ENCODE assay signal across 9 cellular contexts in the genomic region with DNA sequence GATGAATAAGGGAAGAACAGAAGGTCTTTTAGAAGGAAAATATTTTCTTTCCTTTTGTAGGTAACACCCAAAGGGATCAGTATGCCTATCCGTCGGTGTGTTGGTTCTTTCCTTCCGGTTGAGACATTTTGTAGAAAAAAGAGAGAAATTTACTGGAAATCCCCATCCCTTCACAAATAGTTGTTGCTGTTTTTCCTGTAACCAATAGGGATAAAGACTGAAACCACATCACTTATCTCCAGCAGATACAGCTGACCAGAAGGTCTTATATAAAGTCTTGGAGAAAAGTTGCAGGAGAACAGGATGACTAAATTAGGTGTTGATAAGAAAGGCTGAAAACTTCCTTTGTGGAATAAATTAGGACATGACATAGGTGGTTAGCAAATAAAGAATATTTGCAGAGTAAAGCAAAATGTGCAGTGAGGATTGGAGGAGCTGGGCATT. TPM values are rescaled to one million over a fixed set of nuclear protein-coding genes. Genes with fewer than 3 reads are reported as not detected.
A peak's percentile ranks its signal among the peaks of the same experiment; 100 is the strongest.
DNase-seq lines count a peak whose midpoint lies in the region; ATAC-seq, FAIRE-seq and TF ChIP-seq lines count a peak whose summit lies in the region.
"Had no signal": no experiment of that assay in that cellular context is flagged by ENCODE, and none has a peak within 500 bp of the region (broad histone marks: within the 10 kb centered on the region; RNA-seq: fewer than 3 reads in every experiment).

No MANE protein-coding gene starts in this region.

- TF ChIP-seq EP300 in GM12878 (IDR thresholded peaks at IDR 0.05; ENCODE audit: borderline replicate concordance in 1 of 2, control insufficient read depth in 1 of 2, low read depth in 2 of 2, low read length in 2 of 2) = peak in 1 of 2 experiments; percentile 62; a peak in 2 of 4 replicates

- no peak for TF ChIP-seq RAD21 in GM12878 (IDR thresholded peaks at IDR 0.05; ENCODE audit: insufficient read depth, low read depth, low read length)

- peaks cover 2% of the 10 kb centered on the region for H3K9me3 Mint-ChIP-seq in CD8-positive, alpha-beta T cell

- peaks cover 3% of the 10 kb centered on the region for H3K4me1 ChIP-seq in CD8-positive, alpha-beta T cell (ENCODE audit: insufficient read depth, low read length)
- H3K4me1 ChIP-seq in GM12878 (ENCODE audit: control insufficient read depth, insufficient read depth, low read length) = peaks cover 9% of the 10 kb centered on the region
- no peaks in the 10 kb centered on the region for H3K4me1 ChIP-seq in mucosa of rectum (ENCODE audit: control insufficient read depth in 2 of 2, insufficient read depth in 2 of 2, low read length in 2 of 2)

- no peak overlapping the region for H3K4me3 ChIP-seq in CD8-positive, alpha-beta T cell (ENCODE audit: low read depth, low read length)
- H3K4me3 ChIP-seq in GM12878 = no peak overlapping the region
- peak overlapping the region in 1 of 2 donors; percentile 13 for H3K4me3 ChIP-seq in mucosa of rectum (ENCODE audit: low read length in 2 of 2)

- H3K27me3 ChIP-seq in CD8-positive, alpha-beta T cell (ENCODE audit: insufficient read depth, low read length) = no peaks in the 10 kb centered on the region
- H3K27me3 ChIP-seq in GM12878 (replicated peaks in 1 of 2; ENCODE audit: control insufficient read depth in 2 of 2, insufficient read depth in 2 of 2, low read length in 1 of 2) (no peaks in the 10 kb centered on the region), mucosa of rectum (ENCODE audit: control insufficient read depth in 2 of 2, insufficient read depth in 2 of 2, low read length in 2 of 2) (no peaks in the 10 kb centered on the region)

- no peaks in the 10 kb centered on the region for H4K20me1 ChIP-seq in GM12878 (ENCODE audit: control insufficient read depth, insufficient read depth)

- peak overlapping the region; percentile 75 for H3K27ac Mint-ChIP-seq in CD8-positive, alpha-beta T cell

- no TSS peak for BruUV-seq in GM12878 (replicated peaks; lab: Mats Ljungman, UMichigan)

- peak; percentile 34 for ATAC-seq in CD8-positive, alpha-beta T cell
- peak; percentile 44 for ATAC-seq in HG02798 (IDR thresholded peaks at IDR 0.05; ENCODE audit: poor library complexity, unreplicated experiment)
- peak; percentile 73 for ATAC-seq in GM12878
- no peak for ATAC-seq in HG02970 (IDR thresholded peaks at IDR 0.05; ENCODE audit: low FRiP score, unreplicated experiment)
- no peak for ATAC-seq in HG03521 (IDR thresholded peaks at IDR 0.05; ENCODE audit: unreplicated experiment)
- no peak for ATAC-seq in HG03432 (IDR thresholded peaks at IDR 0.05; ENCODE audit: unreplicated experiment)

- H3K4me1 Mint-ChIP-seq in CD8-positive, alpha-beta T cell (ENCODE audit: low read depth) = peaks cover 20% of the 10 kb centered on the region

- POLR2A ChIA-PET in CD8-positive, alpha-beta T cell (lab: Charles Lee) = no interaction called here
- POLR2A ChIA-PET in GM12878 (lab: Charles Lee) = interaction anchor here (0.8 to 4.8 kb wide), 5 partner anchors 13 to 32 kb away, joined by 3 to 34 read pairs (median 3); partner anchors contain the start of gene HLA-DRB1

- no peak overlapping the region for H2AFZ ChIP-seq in GM12878 (ENCODE audit: control insufficient read depth, low read depth, low read length)

- WGBS in GM12878 (ENCODE audit: insufficient coverage, insufficient replicate concordance, low lambda C conversion rate, missing lambda C conversion rate) = 0% methylated on average over 3 of the region's 3 CpGs

- RAD21 ChIA-PET in GM12878 (lab: Charles Lee; ENCODE audit: unreplicated experiment) = interaction anchor here (0.9 kb wide), 2 partner anchors 19 to 28 kb away, joined by 3 read pairs; no protein-coding TSS in a partner anchor

- H3K4me3 Mint-ChIP-seq in CD8-positive, alpha-beta T cell = peak overlapping the region; percentile 40

- H3K9ac ChIP-seq in GM12878 (ENCODE audit: control insufficient read depth, insufficient read depth, low read length) = peak overlapping the region; percentile 63
- no peak overlapping the region for H3K9ac ChIP-seq in mucosa of rectum (ENCODE audit: low read depth in 1 of 2, low read length in 2 of 2)

- in situ Hi-C loops in GM12878 (cut with MboI) = loop anchor here (25.0 kb wide), 1 partner anchor 1042 kb away; the partner anchor contains the start of gene LTA

- H3K4me2 ChIP-seq in GM12878 (ENCODE audit: control insufficient read depth, insufficient read depth) = peak overlapping the region; percentile 78

- H3K36me3 Mint-ChIP-seq in CD8-positive, alpha-beta T cell = no peaks in the 10 kb centered on the region

- peaks cover 19% of the 10 kb centered on the region for H3K79me2 ChIP-seq in GM12878 (ENCODE audit: control insufficient read depth, insufficient read depth, low read length)

- H3K27ac ChIP-seq in CD8-positive, alpha-beta T cell (ENCODE audit: low read depth, low read length) = no peak overlapping the region
- peak overlapping the region; percentile 95 for H3K27ac ChIP-seq in GM12878 (ENCODE audit: control insufficient read depth, insufficient read depth)
- peak overlapping the region; percentile 50 to 65 for H3K27ac ChIP-seq in mucosa of rectum (ENCODE audit: low read depth in 2 of 2, low read length in 2 of 2)

- SMC1A ChIA-PET in GM12878 (lab: Charles Lee; ENCODE audit: uncharacterized antibody, unreplicated experiment) = interaction anchor here (1.2 to 5.8 kb wide), 4 partner anchors 14 to 166 kb away, joined by 3 to 36 read pairs (median 13); partner anchors contain the start of gene HLA-DRB1

- H3K27me3 Mint-ChIP-seq in CD8-positive, alpha-beta T cell (ENCODE audit: low read depth) = peaks cover 3% of the 10 kb centered on the region

- no peak for TF ChIP-seq POLR2A in GM12878 (IDR thresholded peaks at IDR 0.05; ENCODE audit: low read depth, low read length)

- no peaks in the 10 kb centered on the region for H3K36me3 ChIP-seq in CD8-positive, alpha-beta T cell (ENCODE audit: insufficient read depth, low read length)
- no peaks in the 10 kb centered on the region for H3K36me3 ChIP-seq in GM12878 (ENCODE audit: control insufficient read depth in 2 of 2, insufficient read depth in 2 of 2, low read length in 1 of 2)
- no peaks in the 10 kb centered on the region for H3K36me3 ChIP-seq in mucosa of rectum (ENCODE audit: control insufficient read depth in 2 of 2, insufficient read depth in 2 of 2, low read length in 2 of 2)

- no peak for DNase-seq in CD8-positive, alpha-beta T cell
- peak; percentile 82 for DNase-seq in GM12878 (ENCODE audit: low read depth, low spot score)
- DNase-seq in NCI-H774 (lab: John Stamatoyannopoulos, UW) = no peak
- DNase-seq: NCI-H510A had no signal

- intact Hi-C loops in CD8-positive, alpha-beta T cell (cut with DNase I, micrococcal nuclease) = loop anchor here in 1 of 2 experiments (10.0 kb wide), 1 partner anchor 870 kb away; the partner anchor contains the start of gene CLIC1
- intact Hi-C loops in GM12878 (cut with micrococcal nuclease; ENCODE audit: unreplicated experiment) = loop anchor here (5.0 to 10.0 kb wide), 2 partner anchors 33 to 250 kb away; partner anchors contain the start of genes HLA-DQA1, PSMB9 and TAP1

- peak; percentile 73 for FAIRE-seq in GM12878 (lab: Jason Lieb, UNC)

- no peak for TF ChIP-seq CTCF in CD8-positive, alpha-beta T cell (IDR thresholded peaks at IDR 0.05)
- no peak for TF ChIP-seq CTCF in GM12878 (IDR thresholded peaks at IDR 0.05 in 2 of 3, conservative IDR thresholded peaks at IDR 0.05 in 1 of 3; ENCODE audit: control insufficient read depth in 2 of 3, extremely low read depth in 1 of 3, insufficient read depth in 1 of 3, low read depth in 3 of 3, low read length in 3 of 3)

- CTCF ChIA-PET in CD8-positive, alpha-beta T cell (lab: Charles Lee) = interaction anchor here (1.7 kb wide), 1 partner anchor 18 kb away, joined by 5 read pairs; no protein-coding TSS in a partner anchor
- CTCF ChIA-PET in GM12878 (lab: Yijun Ruan, JAX) = interaction anchor here (1.1 to 1.3 kb wide), 2 partner anchors 14 to 31 kb away, joined by 3 read pairs; partner anchors contain the start of gene HLA-DRB1

- no peaks in the 10 kb centered on the region for H3K9me3 ChIP-seq in CD8-positive, alpha-beta T cell (ENCODE audit: low read length)
- H3K9me3 ChIP-seq in GM12878 (replicated peaks; ENCODE audit: control insufficient read depth, insufficient read depth, low read length) (no peaks in the 10 kb centered on the region; the same call in 2 of the 3 replicates), mucosa of rectum (ENCODE audit: control insufficient read depth in 2 of 2, low read length in 2 of 2) (no peaks in the 10 kb centered on the region)

RNA-seq across cellular contexts. Expression of gene HLA-DRB1, which starts 14.8 kb away (rescaled TPM):
- 10 to 100 TPM; 32.6 to 33.4 TPM for total RNA-seq in CD8-positive, alpha-beta T cell
- 285 and 299 TPM in 2 replicates for total RNA-seq in GM12878 (2013; cell fraction: nucleolus; rRNA removed)
- total RNA-seq in GM12878 (2014; rRNA removed) (585 and 596 TPM in 2 replicates), GM12878 (2014; rRNA removed; fragmentation: Illumina TruSeq; extraction: Trizol) (543 and 546 TPM in 2 replicates), GM12878 (2021) (718 and 768 TPM in 2 replicates)
- polyA plus RNA-seq in GM12878 (2011; ENCODE audit: low read depth) = 440 TPM
- polyA plus RNA-seq in GM12878 (2011; rRNA removed) (684 and 1,082 TPM in 2 replicates), GM12878 (2014; fragmentation: Illumina TruSeq; extraction: Trizol) (462 and 549 TPM in 2 replicates), GM12878 (2014; fragmentation: Nextera tagmentation; extraction: Ambion mirVana) (100 to 1,000 TPM; 312 to 364 TPM), GM12878 (2014; rRNA removed) (623 and 640 TPM in 2 replicates), GM12878 (2016; fragmentation: Nextera tagmentation; extraction: Ambion mirVana) (100 to 1,000 TPM; 839 to 871 TPM)
- 1,851 and 2,227 TPM in 2 replicates for polyA plus RNA-seq in GM12878 (2011; cell fraction: cytosol; rRNA removed)
- polyA plus RNA-seq in GM12878 (2011; cell fraction: nucleus; rRNA removed) = 730 and 992 TPM in 2 replicates
- polyA plus RNA-seq in GM12878 (2012) = 697 and 802 TPM in 2 replicates
- polyA minus RNA-seq in GM12878 (2011; rRNA and poly(A)+ RNA removed) = 527 and 1,029 TPM in 2 replicates
- polyA minus RNA-seq in GM12878 (2011; cell fraction: cytosol; rRNA and poly(A)+ RNA removed) = 229 and 257 TPM in 2 replicates
- 78.9 and 81.7 TPM in 2 replicates for polyA minus RNA-seq in GM12878 (2011; cell fraction: nucleus; rRNA and poly(A)+ RNA removed)

RNA-seq across cellular contexts. Expression of gene HLA-DQA1, which starts 32.8 kb away (rescaled TPM):
- total RNA-seq in CD8-positive, alpha-beta T cell = 1 to 10 TPM; 5.4 to 5.5 TPM
- total RNA-seq in GM12878 (2013; cell fraction: nucleolus; rRNA removed) = 554 and 568 TPM in 2 replicates
- 395 and 433 TPM in 2 replicates for total RNA-seq in GM12878 (2014; rRNA removed)
- 498 and 529 TPM in 2 replicates for total RNA-seq in GM12878 (2014; rRNA removed; fragmentation: Illumina TruSeq; extraction: Trizol)
- total RNA-seq in GM12878 (2021) = 664 and 712 TPM in 2 replicates
- polyA plus RNA-seq in GM12878 (2011; ENCODE audit: low read depth) = 695 TPM
- 1,353 and 1,769 TPM in 2 replicates for polyA plus RNA-seq in GM12878 (2011; rRNA removed)
- polyA plus RNA-seq in GM12878 (2011; cell fraction: cytosol; rRNA removed) = 1,120 and 1,165 TPM in 2 replicates
- polyA plus RNA-seq in GM12878 (2011; cell fraction: nucleus; rRNA removed) = 377 and 747 TPM in 2 replicates
- polyA plus RNA-seq in GM12878 (2012) = 836 and 943 TPM in 2 replicates
- polyA plus RNA-seq in GM12878 (2014; fragmentation: Illumina TruSeq; extraction: Trizol) = 792 and 799 TPM in 2 replicates
- 100 to 1,000 TPM; 327 to 423 TPM for polyA plus RNA-seq in GM12878 (2014; fragmentation: Nextera tagmentation; extraction: Ambion mirVana)
- 515 and 552 TPM in 2 replicates for polyA plus RNA-seq in GM12878 (2014; rRNA removed)
- polyA plus RNA-seq in GM12878 (2016; fragmentation: Nextera tagmentation; extraction: Ambion mirVana) = 100 to 1,000 TPM; 289 to 291 TPM
- polyA minus RNA-seq in GM12878 (2011; rRNA and poly(A)+ RNA removed) = 1,376 and 1,606 TPM in 2 replicates
- polyA minus RNA-seq in GM12878 (2011; cell fraction: cytosol; rRNA and poly(A)+ RNA removed) = 271 and 297 TPM in 2 replicates
- polyA minus RNA-seq in GM12878 (2011; cell fraction: nucleus; rRNA and poly(A)+ RNA removed) = 136 and 138 TPM in 2 replicates

Comparison
In these comparisons a context has a peak if more than half of its experiments do, and no peak if none do; other contexts are left out.
1. ATAC-seq: peak in CD8-positive, alpha-beta T cell (single experiment), HG02798 (single experiment) and GM12878 (single experiment); none in HG02970 (single experiment), HG03521 (single experiment) and HG03432 (single experiment).
2. RNA of gene HLA-DRB1, which starts 14.8 kb away (total RNA-seq): 285 to 768 TPM in GM12878; 32.6 to 33.4 TPM in CD8-positive, alpha-beta T cell; every median in the first group is over 4 times any median in the second.
3. RNA of gene HLA-DQA1, which starts 32.8 kb away (total RNA-seq): 395 to 712 TPM in GM12878; 5.4 to 5.5 TPM in CD8-positive, alpha-beta T cell; every median in the first group is over 10 times any median in the second.